12 cellular contexts compared by ENCODE assay signal in genomic region chr11:44611088-44611487, GRCh38. TPM values are rescaled to one million over a fixed set of nuclear protein-coding genes. Genes with fewer than 3 reads are reported as not detected.
A peak's percentile ranks its signal among the peaks of the same experiment; 100 is the strongest.
DNase-seq lines count a peak whose midpoint lies in the region; ATAC-seq and TF ChIP-seq lines count a peak whose summit lies in the region.
"Had no signal": no experiment of that assay in that cellular context is flagged by ENCODE, and none has a peak within 500 bp of the region (broad histone marks: within the 10 kb centered on the region; RNA-seq: fewer than 3 reads in every experiment).

No MANE protein-coding gene starts in this region.

- H3K27me3 ChIP-seq in GM23248 (replicated peaks; ENCODE audit: insufficient read depth) (no peaks in the 10 kb centered on the region), smooth muscle cell (ENCODE audit: low read depth) (no peaks in the 10 kb centered on the region)
- no peaks in the 10 kb centered on the region for H3K27me3 ChIP-seq in naive thymus-derived CD4-positive, alpha-beta T cell (ENCODE audit: control insufficient read depth in 2 of 2, insufficient read depth in 2 of 2, low read length in 2 of 2)
- H3K27me3 ChIP-seq: sigmoid colon had no signal

- no peaks in the 10 kb centered on the region for H3K27me3 Mint-ChIP-seq in activated naive CD8-positive, alpha-beta T cell
- H3K27me3 Mint-ChIP-seq in naive thymus-derived CD4-positive, alpha-beta T cell, result no peaks in the 10 kb centered on the region

- in situ Hi-C loops in GM23248 (cut with MboI), result no loop called here

- intact Hi-C loops in naive thymus-derived CD4-positive, alpha-beta T cell (cut with micrococcal nuclease), result loop anchor here in 1 of 2 donors (1.0 kb wide), 1 partner anchor 14 kb away; no protein-coding TSS in a partner anchor

- DNase-seq in AG20443 (ENCODE audit: low spot score), result peak; percentile 56
- peak; percentile 44 for DNase-seq in GM23248
- no peak for DNase-seq in naive thymus-derived CD4-positive, alpha-beta T cell
- DNase-seq in DMS153 treated with DMSO at 0.1 percent for 48 hours (lab: John Stamatoyannopoulos, UW; ENCODE audit: unreplicated experiment), result no peak
- DNase-seq in stimulated activated CD4-positive, alpha-beta T cell treated with anti-CD3 and anti-CD28 coated beads, Interleukin-1b, Interleukin-23, amount 100 ng/mL, for 48 hours, result no peak
- no peak for DNase-seq in smooth muscle cell (lab: John Stamatoyannopoulos, UW; ENCODE audit: unreplicated experiment)
- no peak for DNase-seq in T-helper 9 cell
- DNase-seq: COR-L47, KG1, NCI-H2081, sigmoid colon had no signal

- no peaks in the 10 kb centered on the region for H3K79me2 ChIP-seq in GM23248 (ENCODE audit: insufficient read depth)
- no peaks in the 10 kb centered on the region for H3K79me2 ChIP-seq in smooth muscle cell (ENCODE audit: low read depth)

- H3K27ac ChIP-seq in GM23248 (no peak overlapping the region), smooth muscle cell (ENCODE audit: low read depth) (no peak overlapping the region)
- H3K27ac ChIP-seq in naive thymus-derived CD4-positive, alpha-beta T cell (ENCODE audit: low read depth, low read length), result peak overlapping the region; percentile 54
- H3K27ac ChIP-seq: sigmoid colon had no signal

- no peak overlapping the region for H3K4me3 ChIP-seq in GM23248
- peak overlapping the region; percentile 15 for H3K4me3 ChIP-seq in naive thymus-derived CD4-positive, alpha-beta T cell (ENCODE audit: low read length)
- H3K4me3 ChIP-seq in smooth muscle cell, result no peak overlapping the region
- H3K4me3 ChIP-seq: sigmoid colon had no signal

- no peak overlapping the region for H2AFZ ChIP-seq in GM23248
- no peak overlapping the region for H2AFZ ChIP-seq in smooth muscle cell (ENCODE audit: low read depth)

- H3K9me3 ChIP-seq in GM23248 (ENCODE audit: low read depth), result no peaks in the 10 kb centered on the region
- H3K9me3 ChIP-seq in naive thymus-derived CD4-positive, alpha-beta T cell (ENCODE audit: control insufficient read depth in 2 of 3, low read length in 3 of 3), result no peaks in the 10 kb centered on the region
- H3K9me3 ChIP-seq in smooth muscle cell (replicated peaks; ENCODE audit: low read depth), result no peaks in the 10 kb centered on the region
- H3K9me3 ChIP-seq: sigmoid colon had no signal

- peaks cover 17% of the 10 kb centered on the region; the same call in 1 of the 2 replicates for H3F3A ChIP-seq in GM23248 (ENCODE audit: insufficient read depth)
- peaks cover 7% of the 10 kb centered on the region for H3F3A ChIP-seq in smooth muscle cell (ENCODE audit: low read depth)

- H4K20me1 ChIP-seq in GM23248 (ENCODE audit: insufficient read depth) (no peaks in the 10 kb centered on the region), smooth muscle cell (ENCODE audit: low read depth) (no peaks in the 10 kb centered on the region)

- H3K9ac ChIP-seq in GM23248 (no peak overlapping the region), smooth muscle cell (ENCODE audit: low read depth) (no peak overlapping the region)

- 58 to 62% methylated on average over 6 of the region's 6 CpGs for WGBS in GM23248 (ENCODE audit: low coverage in 1 of 2, low lambda C conversion rate in 2 of 2, missing lambda C conversion rate in 2 of 2), 2 experiments
- WGBS in smooth muscle cell (ENCODE audit: low lambda C conversion rate), result 88% methylated on average over 6 of the region's 6 CpGs

- H3K9me2 ChIP-seq in GM23248 (ENCODE audit: insufficient read depth), result no peaks in the 10 kb centered on the region

- peaks cover 8% of the 10 kb centered on the region for H3K4me1 ChIP-seq in GM23248 (ENCODE audit: insufficient read depth)
- H3K4me1 ChIP-seq in naive thymus-derived CD4-positive, alpha-beta T cell (ENCODE audit: control insufficient read depth in 2 of 2, insufficient read depth in 2 of 2, low read length in 2 of 2), result peaks cover 60 to 70% of the 10 kb centered on the region in 2 donors
- no peaks in the 10 kb centered on the region for H3K4me1 ChIP-seq in smooth muscle cell (ENCODE audit: low read depth)

- CTCF ChIA-PET in naive thymus-derived CD4-positive, alpha-beta T cell (lab: Charles Lee), result interaction anchor here (1.3 to 14.7 kb wide), 4 partner anchors 14 to 52 kb away, joined by 3 to 379 read pairs (median 10); partner anchors contain the start of gene CD82

- H3K4me2 ChIP-seq in GM23248 (ENCODE audit: unreplicated experiment) (no peak overlapping the region), smooth muscle cell (no peak overlapping the region)

- H3K4me1 Mint-ChIP-seq in activated naive CD8-positive, alpha-beta T cell (ENCODE audit: low read depth), result peaks cover 91% of the 10 kb centered on the region
- H3K4me1 Mint-ChIP-seq in naive thymus-derived CD4-positive, alpha-beta T cell, result peaks cover 37 to 94% (median 75%) of the 10 kb centered on the region in 7 donors

- no peaks in the 10 kb centered on the region for H3K9me3 Mint-ChIP-seq in activated naive CD8-positive, alpha-beta T cell (ENCODE audit: low read depth)
- no peaks in the 10 kb centered on the region for H3K9me3 Mint-ChIP-seq in naive thymus-derived CD4-positive, alpha-beta T cell

- TF ChIP-seq CTCF in smooth muscle cell (IDR thresholded peaks at IDR 0.05; ENCODE audit: borderline replicate concordance, insufficient read depth, poor library complexity, severe bottlenecking), result no peak

- POLR2A ChIA-PET in naive thymus-derived CD4-positive, alpha-beta T cell (lab: Charles Lee), result interaction anchor here (0.7 to 6.0 kb wide), 11 partner anchors 9 to 54 kb away, joined by 3 to 47 read pairs (median 11); partner anchors contain the start of gene CD82

- H3K36me3 ChIP-seq in GM23248 (ENCODE audit: low read depth) (no peaks in the 10 kb centered on the region), smooth muscle cell (ENCODE audit: low read depth) (peaks cover under 1% of the 10 kb centered on the region)
- peaks cover 0 to 7% (median 0%) of the 10 kb centered on the region in 3 experiments for H3K36me3 ChIP-seq in naive thymus-derived CD4-positive, alpha-beta T cell (ENCODE audit: control insufficient read depth in 2 of 3, insufficient read depth in 3 of 3, low read length in 3 of 3)

- peak overlapping the region; percentile 41 for H3K27ac Mint-ChIP-seq in activated naive CD8-positive, alpha-beta T cell
- H3K27ac Mint-ChIP-seq in naive thymus-derived CD4-positive, alpha-beta T cell, result peak overlapping the region in 8 of 9 donors; percentile 82 to 91 (median 89)

- no peak for ATAC-seq in naive thymus-derived CD4-positive, alpha-beta T cell

- H3K36me3 Mint-ChIP-seq in activated naive CD8-positive, alpha-beta T cell, result peaks cover 25% of the 10 kb centered on the region
- peaks cover 0 to 48% (median 6%) of the 10 kb centered on the region in 5 donors for H3K36me3 Mint-ChIP-seq in naive thymus-derived CD4-positive, alpha-beta T cell

- H3K4me3 Mint-ChIP-seq in activated naive CD8-positive, alpha-beta T cell, result peak overlapping the region; percentile 32
- H3K4me3 Mint-ChIP-seq in naive thymus-derived CD4-positive, alpha-beta T cell, result peak overlapping the region in 6 of 10 donors; percentile 20 to 66 (median 36)

RNA-seq across cellular contexts. Expression of gene CD82, which starts 45.6 kb away (rescaled TPM):
- 4.8 and 9.9 TPM in 2 replicates for total RNA-seq in GM23248 (2014; rRNA removed; shearing (Covaris generic))
- polyA plus RNA-seq in GM23248 (2016; fragmentation: Nextera tagmentation; extraction: Ambion mirVana) (6.0 and 8.6 TPM in 2 replicates), smooth muscle cell (252 and 270 TPM in 2 replicates)
- total RNA-seq in naive thymus-derived CD4-positive, alpha-beta T cell, result 100 to 1,000 TPM in 1 of 5 experiments, 10 to 100 TPM in 4; 37.0 to 319 (median 57.2) TPM
- 10 to 100 TPM; 36.4 to 63.1 TPM for polyA plus RNA-seq in naive thymus-derived CD4-positive, alpha-beta T cell
- 43.8 and 58.6 TPM in 2 replicates for total RNA-seq in smooth muscle cell

Comparison
In these comparisons a context has a peak if more than half of its experiments do, and no peak if none do; other contexts are left out.
1. DNase-seq: peak in AG20443 (single experiment) and GM23248 (single experiment); none in naive thymus-derived CD4-positive, alpha-beta T cell (0 of 9), DMS153 treated with DMSO at 0.1 percent for 48 hours (single experiment), stimulated activated CD4-positive, alpha-beta T cell treated with anti-CD3 and anti-CD28 coated beads, Interleukin-1b, Interleukin-23, amount 100 ng/mL, for 48 hours (single experiment), smooth muscle cell (single experiment) and T-helper 9 cell (single experiment).